In the genomic region with DNA sequence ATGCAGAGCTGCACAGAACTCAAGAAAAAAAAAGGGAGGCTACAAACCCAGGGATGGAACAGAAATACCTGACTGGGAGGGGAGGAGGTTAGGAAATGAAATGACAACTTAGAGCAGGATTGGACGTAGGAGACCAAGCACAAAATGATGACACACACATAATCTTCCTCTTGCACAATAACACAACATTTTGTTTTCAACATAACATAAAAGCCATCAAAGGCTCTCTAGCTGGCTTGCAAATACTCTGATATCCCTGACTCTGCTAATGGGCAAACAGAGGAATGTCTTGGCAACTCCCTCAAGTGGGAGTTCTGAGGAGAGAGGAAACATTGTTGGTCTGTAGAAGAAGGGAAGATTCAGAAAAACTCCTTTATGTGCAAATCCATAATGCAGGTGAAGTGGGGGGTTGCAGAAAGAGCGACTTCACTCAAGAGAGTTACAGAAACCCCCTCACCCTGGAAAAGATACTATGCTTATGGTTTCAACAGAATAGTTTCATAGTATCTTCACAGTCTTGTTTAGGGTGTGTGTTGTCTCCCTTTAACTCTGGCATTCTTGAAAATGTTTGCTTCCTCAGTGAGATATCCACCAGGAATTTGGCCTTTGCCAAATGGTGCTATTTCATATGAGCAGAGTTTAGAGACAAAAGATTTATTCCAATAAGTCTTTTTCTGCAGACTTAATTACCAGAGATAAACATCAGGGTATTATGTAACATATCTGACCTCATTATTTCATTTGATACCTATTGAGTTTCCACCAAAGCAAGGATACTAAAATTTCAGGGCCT, we compare ENCODE assay signal across 1 cellular context.
A peak's percentile ranks its signal among the peaks of the same experiment; 100 is the strongest.
TF ChIP-seq lines count a peak whose summit lies in the region.

No MANE protein-coding gene starts in this region.

TF ChIP-seq in SK-N-SH, 30 proteins besides CTCF, POLR2A, EP300 and RAD21 (continued from another document):
- TF ChIP-seq, protein P1, sequence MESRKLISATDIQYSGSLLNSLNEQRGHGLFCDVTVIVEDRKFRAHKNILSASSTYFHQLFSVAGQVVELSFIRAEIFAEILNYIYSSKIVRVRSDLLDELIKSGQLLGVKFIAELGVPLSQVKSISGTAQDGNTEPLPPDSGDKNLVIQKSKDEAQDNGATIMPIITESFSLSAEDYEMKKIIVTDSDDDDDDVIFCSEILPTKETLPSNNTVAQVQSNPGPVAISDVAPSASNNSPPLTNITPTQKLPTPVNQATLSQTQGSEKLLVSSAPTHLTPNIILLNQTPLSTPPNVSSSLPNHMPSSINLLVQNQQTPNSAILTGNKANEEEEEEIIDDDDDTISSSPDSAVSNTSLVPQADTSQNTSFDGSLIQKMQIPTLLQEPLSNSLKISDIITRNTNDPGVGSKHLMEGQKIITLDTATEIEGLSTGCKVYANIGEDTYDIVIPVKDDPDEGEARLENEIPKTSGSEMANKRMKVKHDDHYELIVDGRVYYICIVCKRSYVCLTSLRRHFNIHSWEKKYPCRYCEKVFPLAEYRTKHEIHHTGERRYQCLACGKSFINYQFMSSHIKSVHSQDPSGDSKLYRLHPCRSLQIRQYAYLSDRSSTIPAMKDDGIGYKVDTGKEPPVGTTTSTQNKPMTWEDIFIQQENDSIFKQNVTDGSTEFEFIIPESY (IDR thresholded peaks at IDR 0.05; ENCODE audit: borderline replicate concordance, low read depth) = no peak
- TF ChIP-seq MEF2A (IDR thresholded peaks at IDR 0.05; ENCODE audit: borderline replicate concordance, low read depth) (no peak), MXI1 (IDR thresholded peaks at IDR 0.05; ENCODE audit: low read depth, low read length) (no peak), TCF12 (IDR thresholded peaks at IDR 0.05) (peak; percentile 4; the same call in 1 of the 2 replicates), YY1 (IDR thresholded peaks at IDR 0.05; ENCODE audit: low read depth) (no peak), GATA2 (CRISPR knock-in tag; IDR thresholded peaks at IDR 0.05) (no peak), EZH2phosphoT487 (IDR thresholded peaks at IDR 0.05; ENCODE audit: borderline replicate concordance, low read depth) (no peak), RFX5 (IDR thresholded peaks at IDR 0.05; ENCODE audit: low read length) (no peak)
- TF ChIP-seq, protein P2, sequence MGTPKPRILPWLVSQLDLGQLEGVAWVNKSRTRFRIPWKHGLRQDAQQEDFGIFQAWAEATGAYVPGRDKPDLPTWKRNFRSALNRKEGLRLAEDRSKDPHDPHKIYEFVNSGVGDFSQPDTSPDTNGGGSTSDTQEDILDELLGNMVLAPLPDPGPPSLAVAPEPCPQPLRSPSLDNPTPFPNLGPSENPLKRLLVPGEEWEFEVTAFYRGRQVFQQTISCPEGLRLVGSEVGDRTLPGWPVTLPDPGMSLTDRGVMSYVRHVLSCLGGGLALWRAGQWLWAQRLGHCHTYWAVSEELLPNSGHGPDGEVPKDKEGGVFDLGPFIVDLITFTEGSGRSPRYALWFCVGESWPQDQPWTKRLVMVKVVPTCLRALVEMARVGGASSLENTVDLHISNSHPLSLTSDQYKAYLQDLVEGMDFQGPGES (IDR thresholded peaks at IDR 0.05; ENCODE audit: low read depth, low read length) = no peak
- TF ChIP-seq, protein P3, sequence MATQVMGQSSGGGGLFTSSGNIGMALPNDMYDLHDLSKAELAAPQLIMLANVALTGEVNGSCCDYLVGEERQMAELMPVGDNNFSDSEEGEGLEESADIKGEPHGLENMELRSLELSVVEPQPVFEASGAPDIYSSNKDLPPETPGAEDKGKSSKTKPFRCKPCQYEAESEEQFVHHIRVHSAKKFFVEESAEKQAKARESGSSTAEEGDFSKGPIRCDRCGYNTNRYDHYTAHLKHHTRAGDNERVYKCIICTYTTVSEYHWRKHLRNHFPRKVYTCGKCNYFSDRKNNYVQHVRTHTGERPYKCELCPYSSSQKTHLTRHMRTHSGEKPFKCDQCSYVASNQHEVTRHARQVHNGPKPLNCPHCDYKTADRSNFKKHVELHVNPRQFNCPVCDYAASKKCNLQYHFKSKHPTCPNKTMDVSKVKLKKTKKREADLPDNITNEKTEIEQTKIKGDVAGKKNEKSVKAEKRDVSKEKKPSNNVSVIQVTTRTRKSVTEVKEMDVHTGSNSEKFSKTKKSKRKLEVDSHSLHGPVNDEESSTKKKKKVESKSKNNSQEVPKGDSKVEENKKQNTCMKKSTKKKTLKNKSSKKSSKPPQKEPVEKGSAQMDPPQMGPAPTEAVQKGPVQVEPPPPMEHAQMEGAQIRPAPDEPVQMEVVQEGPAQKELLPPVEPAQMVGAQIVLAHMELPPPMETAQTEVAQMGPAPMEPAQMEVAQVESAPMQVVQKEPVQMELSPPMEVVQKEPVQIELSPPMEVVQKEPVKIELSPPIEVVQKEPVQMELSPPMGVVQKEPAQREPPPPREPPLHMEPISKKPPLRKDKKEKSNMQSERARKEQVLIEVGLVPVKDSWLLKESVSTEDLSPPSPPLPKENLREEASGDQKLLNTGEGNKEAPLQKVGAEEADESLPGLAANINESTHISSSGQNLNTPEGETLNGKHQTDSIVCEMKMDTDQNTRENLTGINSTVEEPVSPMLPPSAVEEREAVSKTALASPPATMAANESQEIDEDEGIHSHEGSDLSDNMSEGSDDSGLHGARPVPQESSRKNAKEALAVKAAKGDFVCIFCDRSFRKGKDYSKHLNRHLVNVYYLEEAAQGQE (IDR thresholded peaks at IDR 0.05; ENCODE audit: low read depth, low read length) = no peak
TF ChIP-seq in SK-N-SH: peak in this region for 4.
